2 cellular contexts compared by ENCODE assay signal in the genomic region with DNA sequence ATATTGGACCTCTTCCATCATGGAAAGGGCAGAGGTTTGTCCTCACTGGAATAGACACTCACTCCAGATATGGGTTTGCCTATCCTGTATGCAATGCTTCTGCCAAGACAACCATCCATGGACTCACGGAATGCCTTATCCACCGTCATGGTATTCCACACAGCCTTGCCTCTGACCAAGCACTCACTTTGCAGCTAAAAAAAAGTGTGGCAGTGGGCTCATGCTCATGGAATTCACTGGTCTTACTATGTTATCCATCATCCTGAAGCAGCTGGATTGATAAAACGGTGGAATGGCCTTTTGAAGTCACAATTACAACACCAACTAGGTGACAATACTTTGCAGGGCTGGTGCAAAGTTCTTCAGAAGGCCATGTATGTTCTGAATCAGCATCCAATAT. TPM values are rescaled to one million over a fixed set of nuclear protein-coding genes. Genes with fewer than 3 reads are reported as not detected.
"Had no signal": no experiment of that assay in that cellular context is flagged by ENCODE, and none has a peak within 500 bp of the region (broad histone marks: within the 10 kb centered on the region; RNA-seq: fewer than 3 reads in every experiment).

No MANE protein-coding gene starts in this region.

RNA-seq across cellular contexts. Expression of gene GOLT1A, which starts 25.6 kb away (rescaled TPM):
- total RNA-seq: G401, GM12878 had no signal

RNA-seq across cellular contexts. Expression of gene KISS1, which starts 43.1 kb away (rescaled TPM):
- total RNA-seq: G401, GM12878 had no signal
- polyA plus RNA-seq: GM12878 had no signal
